9 cellular contexts compared by ENCODE assay signal in genomic region chr18:74342416-74343043, GRCh38. TPM values are rescaled to one million over a fixed set of nuclear protein-coding genes. Genes with fewer than 3 reads are reported as not detected.
A peak's percentile ranks its signal among the peaks of the same experiment; 100 is the strongest.
DNase-seq lines count a peak whose midpoint lies in the region; ATAC-seq and TF ChIP-seq lines count a peak whose summit lies in the region.
"Had no signal": no experiment of that assay in that cellular context is flagged by ENCODE, and none has a peak within 500 bp of the region (broad histone marks: within the 10 kb centered on the region; RNA-seq: fewer than 3 reads in every experiment).

No MANE protein-coding gene starts in this region.

- H3K36me3 ChIP-seq in fibroblast of lung (ENCODE audit: control insufficient read depth, insufficient read depth, low read length) = no peaks in the 10 kb centered on the region

- no peaks in the 10 kb centered on the region for H3K27me3 ChIP-seq in fibroblast of lung (ENCODE audit: control insufficient read depth, insufficient read depth, low read length)

- H3K4me1 ChIP-seq in fibroblast of lung (ENCODE audit: control insufficient read depth, extremely low read depth, insufficient read depth, low read length) = no peaks in the 10 kb centered on the region

- H3K4me3 ChIP-seq in fibroblast of lung (replicated peaks in 1 of 4; ENCODE audit: control extremely low read depth in 1 of 4, insufficient read depth in 1 of 4, low read depth in 3 of 4, low read length in 4 of 4) = no peak overlapping the region

- CTCF ChIA-PET in activated CD4-positive, alpha-beta T cell treated with anti-CD3 and anti-CD28 coated beads, Interleukin-2, amount 10 ng/mL, durations not matched to agents 7 days and 5 days (lab: Charles Lee) = interaction anchor here (0.5 to 1.7 kb wide), 10 partner anchors 8 to 181 kb away, joined by 3 to 6 read pairs (median 3); no protein-coding TSS in a partner anchor

- no peak overlapping the region for H2AFZ ChIP-seq in fibroblast of lung (ENCODE audit: low read length)

- H3K9me3 Mint-ChIP-seq in activated CD4-positive, alpha-beta T cell treated with anti-CD3 and anti-CD28 coated beads, Interleukin-2, amount 10 ng/mL, durations not matched to agents 7 days and 5 days = no peaks in the 10 kb centered on the region

- peak; percentile 53; the same call in 1 of the 3 replicates for ATAC-seq in SK-N-SH treated with all-trans-retinoic acid at 6 μM for 48 hours
- ATAC-seq in activated CD4-positive, CD25-positive, alpha-beta regulatory T cell treated with anti-CD3 and anti-CD28 coated beads, Interleukin-2, amount 50 U/mL, for 24 hours = no peak
- ATAC-seq in GM18858 (IDR thresholded peaks at IDR 0.05; ENCODE audit: unreplicated experiment) = no peak

- no peak overlapping the region for H3K9ac ChIP-seq in fibroblast of lung (ENCODE audit: insufficient read depth, low read length)

- H3K79me2 ChIP-seq in fibroblast of lung (ENCODE audit: control insufficient read depth, insufficient read depth, low read length) = no peaks in the 10 kb centered on the region

- POLR2A ChIA-PET in activated CD4-positive, alpha-beta T cell treated with anti-CD3 and anti-CD28 coated beads, Interleukin-2, amount 10 ng/mL, durations not matched to agents 7 days and 5 days (lab: Charles Lee) = no interaction called here

- H3K36me3 Mint-ChIP-seq in activated CD4-positive, alpha-beta T cell treated with anti-CD3 and anti-CD28 coated beads, Interleukin-2, amount 10 ng/mL, durations not matched to agents 7 days and 5 days (ENCODE audit: low read depth) = no peaks in the 10 kb centered on the region
- H3K36me3 Mint-ChIP-seq: activated naive CD8-positive, alpha-beta T cell had no signal

- H4K20me1 ChIP-seq in fibroblast of lung (ENCODE audit: control insufficient read depth, extremely low read depth, insufficient read depth, low read length) = no peaks in the 10 kb centered on the region

- no peaks in the 10 kb centered on the region for H3K4me1 Mint-ChIP-seq in activated CD4-positive, alpha-beta T cell treated with anti-CD3 and anti-CD28 coated beads, Interleukin-2, amount 10 ng/mL, durations not matched to agents 7 days and 5 days

- TF ChIP-seq CTCF in fibroblast of lung (conservative IDR thresholded peaks at IDR 0.05 in 1 of 2, IDR thresholded peaks at IDR 0.05 in 1 of 2; ENCODE audit: low read depth in 1 of 2, low read length in 2 of 2) = peak; percentile 58 to 59

- peaks cover 28% of the 10 kb centered on the region for H3K27me3 Mint-ChIP-seq in activated CD4-positive, alpha-beta T cell treated with anti-CD3 and anti-CD28 coated beads, Interleukin-2, amount 10 ng/mL, durations not matched to agents 7 days and 5 days

- no peak overlapping the region for H3K4me2 ChIP-seq in fibroblast of lung (ENCODE audit: extremely low read depth, insufficient read depth, low read length)

- no peaks in the 10 kb centered on the region for H3K9me3 ChIP-seq in fibroblast of lung (ENCODE audit: control insufficient read depth, insufficient read depth, low read depth, low read length)

- no peak overlapping the region for H3K27ac ChIP-seq in fibroblast of lung (ENCODE audit: insufficient read depth, low read length)

- peak; percentile 56 for DNase-seq in activated CD4-positive, alpha-beta T cell treated with anti-CD3 and anti-CD28 coated beads, Interleukin-2, amount 10 ng/mL, durations not matched to agents 7 days and 5 days
- no peak for DNase-seq in activated CD4-positive, alpha-beta T cell treated with anti-CD3 and anti-CD28 coated beads, Interleukin-2, amount 50 U/mL, for 48 hours
- DNase-seq in LoVo (ENCODE audit: low spot score) (peak; percentile 59), fibroblast of lung (ENCODE audit: low read depth in 2 of 2) (peak; percentile 51 to 85), pons (ENCODE audit: low spot score) (peak; percentile 82)

- H3K4me3 Mint-ChIP-seq in activated CD4-positive, alpha-beta T cell treated with anti-CD3 and anti-CD28 coated beads, Interleukin-2, amount 10 ng/mL, durations not matched to agents 7 days and 5 days = no peak overlapping the region
- H3K4me3 Mint-ChIP-seq: activated naive CD8-positive, alpha-beta T cell had no signal

- H3K27ac Mint-ChIP-seq in activated CD4-positive, alpha-beta T cell treated with anti-CD3 and anti-CD28 coated beads, Interleukin-2, amount 10 ng/mL, durations not matched to agents 7 days and 5 days = no peak overlapping the region
- H3K27ac Mint-ChIP-seq: activated naive CD8-positive, alpha-beta T cell had no signal

TF ChIP-seq in SK-N-SH treated with all-trans-retinoic acid at 6 μM for 48 hours, 23 proteins besides CTCF, POLR2A, EP300 and RAD21:
- TF ChIP-seq OSR1 (CRISPR knock-in tag; IDR thresholded peaks at IDR 0.05) (no peak), PPARA (CRISPR knock-in tag; IDR thresholded peaks at IDR 0.05; ENCODE audit: borderline replicate concordance) (no peak), SNAI2 (CRISPR knock-in tag; IDR thresholded peaks at IDR 0.05) (no peak), CSDC2 (CRISPR knock-in tag; IDR thresholded peaks at IDR 0.05) (no peak), ZNF70 (CRISPR knock-in tag; IDR thresholded peaks at IDR 0.05) (no peak), ARNTL (CRISPR knock-in tag; IDR thresholded peaks at IDR 0.05; ENCODE audit: borderline replicate concordance, low read depth) (no peak), ESRRG (CRISPR knock-in tag; IDR thresholded peaks at IDR 0.05) (no peak), RARB (CRISPR knock-in tag; IDR thresholded peaks at IDR 0.05) (no peak), BACH2 (CRISPR knock-in tag; IDR thresholded peaks at IDR 0.05; ENCODE audit: borderline replicate concordance) (no peak), TCF4 (CRISPR knock-in tag; IDR thresholded peaks at IDR 0.05; ENCODE audit: borderline replicate concordance) (no peak), ZFP30 (CRISPR knock-in tag; IDR thresholded peaks at IDR 0.05) (no peak), ZNF565 (CRISPR knock-in tag; conservative IDR thresholded peaks at IDR 0.05; ENCODE audit: low read depth) (no peak)
- TF ChIP-seq, protein P1, sequence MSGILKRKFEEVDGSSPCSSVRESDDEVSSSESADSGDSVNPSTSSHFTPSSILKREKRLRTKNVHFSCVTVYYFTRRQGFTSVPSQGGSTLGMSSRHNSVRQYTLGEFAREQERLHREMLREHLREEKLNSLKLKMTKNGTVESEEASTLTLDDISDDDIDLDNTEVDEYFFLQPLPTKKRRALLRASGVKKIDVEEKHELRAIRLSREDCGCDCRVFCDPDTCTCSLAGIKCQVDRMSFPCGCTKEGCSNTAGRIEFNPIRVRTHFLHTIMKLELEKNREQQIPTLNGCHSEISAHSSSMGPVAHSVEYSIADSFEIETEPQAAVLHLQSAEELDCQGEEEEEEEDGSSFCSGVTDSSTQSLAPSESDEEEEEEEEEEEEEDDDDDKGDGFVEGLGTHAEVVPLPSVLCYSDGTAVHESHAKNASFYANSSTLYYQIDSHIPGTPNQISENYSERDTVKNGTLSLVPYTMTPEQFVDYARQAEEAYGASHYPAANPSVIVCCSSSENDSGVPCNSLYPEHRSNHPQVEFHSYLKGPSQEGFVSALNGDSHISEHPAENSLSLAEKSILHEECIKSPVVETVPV (CRISPR knock-in tag; IDR thresholded peaks at IDR 0.05) = no peak
- TF ChIP-seq, protein P2, sequence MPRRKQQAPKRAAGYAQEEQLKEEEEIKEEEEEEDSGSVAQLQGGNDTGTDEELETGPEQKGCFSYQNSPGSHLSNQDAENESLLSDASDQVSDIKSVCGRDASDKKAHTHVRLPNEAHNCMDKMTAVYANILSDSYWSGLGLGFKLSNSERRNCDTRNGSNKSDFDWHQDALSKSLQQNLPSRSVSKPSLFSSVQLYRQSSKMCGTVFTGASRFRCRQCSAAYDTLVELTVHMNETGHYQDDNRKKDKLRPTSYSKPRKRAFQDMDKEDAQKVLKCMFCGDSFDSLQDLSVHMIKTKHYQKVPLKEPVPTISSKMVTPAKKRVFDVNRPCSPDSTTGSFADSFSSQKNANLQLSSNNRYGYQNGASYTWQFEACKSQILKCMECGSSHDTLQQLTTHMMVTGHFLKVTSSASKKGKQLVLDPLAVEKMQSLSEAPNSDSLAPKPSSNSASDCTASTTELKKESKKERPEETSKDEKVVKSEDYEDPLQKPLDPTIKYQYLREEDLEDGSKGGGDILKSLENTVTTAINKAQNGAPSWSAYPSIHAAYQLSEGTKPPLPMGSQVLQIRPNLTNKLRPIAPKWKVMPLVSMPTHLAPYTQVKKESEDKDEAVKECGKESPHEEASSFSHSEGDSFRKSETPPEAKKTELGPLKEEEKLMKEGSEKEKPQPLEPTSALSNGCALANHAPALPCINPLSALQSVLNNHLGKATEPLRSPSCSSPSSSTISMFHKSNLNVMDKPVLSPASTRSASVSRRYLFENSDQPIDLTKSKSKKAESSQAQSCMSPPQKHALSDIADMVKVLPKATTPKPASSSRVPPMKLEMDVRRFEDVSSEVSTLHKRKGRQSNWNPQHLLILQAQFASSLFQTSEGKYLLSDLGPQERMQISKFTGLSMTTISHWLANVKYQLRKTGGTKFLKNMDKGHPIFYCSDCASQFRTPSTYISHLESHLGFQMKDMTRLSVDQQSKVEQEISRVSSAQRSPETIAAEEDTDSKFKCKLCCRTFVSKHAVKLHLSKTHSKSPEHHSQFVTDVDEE (CRISPR knock-in tag; IDR thresholded peaks at IDR 0.05) = no peak

RNA-seq across cellular contexts. Expression of gene C18orf63, which starts 26.9 kb away (rescaled TPM):
- not detected for total RNA-seq in activated CD4-positive, alpha-beta T cell treated with anti-CD3 and anti-CD28 coated beads, Interleukin-2, amount 10 ng/mL, durations not matched to agents 7 days and 5 days
- not detected in 2 replicates for total RNA-seq in fibroblast of lung
- polyA plus RNA-seq in fibroblast of lung = not detected in 2 replicates
- not detected in 2 replicates for polyA plus RNA-seq in fibroblast of lung (2012)
- polyA minus RNA-seq in fibroblast of lung (ENCODE audit: low replicate concordance) = not detected in 2 replicates

RNA-seq across cellular contexts. Expression of gene CYB5A, which starts 50.8 kb away (rescaled TPM):
- total RNA-seq in activated CD4-positive, alpha-beta T cell treated with anti-CD3 and anti-CD28 coated beads, Interleukin-2, amount 10 ng/mL, durations not matched to agents 7 days and 5 days = 10 to 100 TPM; 30.6 to 32.3 TPM
- 63.4 and 113 TPM in 2 replicates for total RNA-seq in fibroblast of lung
- 111 and 150 TPM in 2 replicates for polyA plus RNA-seq in fibroblast of lung
- polyA plus RNA-seq in fibroblast of lung (2012) = 82.3 and 110 TPM in 2 replicates
- 12.0 and 13.7 TPM in 2 replicates for polyA minus RNA-seq in fibroblast of lung (ENCODE audit: low replicate concordance)

Comparison
In these comparisons a context has a peak if more than half of its experiments do, and no peak if none do; other contexts are left out.
1. DNase-seq: peak in activated CD4-positive, alpha-beta T cell treated with anti-CD3 and anti-CD28 coated beads, Interleukin-2, amount 10 ng/mL, durations not matched to agents 7 days and 5 days (single experiment), LoVo (single experiment), fibroblast of lung (2 of 2) and pons (single experiment); none in activated CD4-positive, alpha-beta T cell treated with anti-CD3 and anti-CD28 coated beads, Interleukin-2, amount 50 U/mL, for 48 hours (0 of 2).